In genomic region chr10:121338206-121338991, GRCh38 we compare ENCODE assay signal across 14 cellular contexts.
"Had no signal": no experiment of that assay in that cellular context is flagged by ENCODE, and none has a peak within 500 bp of the region (broad histone marks: within the 10 kb centered on the region; RNA-seq: fewer than 3 reads in every experiment).

No MANE protein-coding gene starts in this region.

- H3K27ac Mint-ChIP-seq: activated CD8-positive, alpha-beta T cell treated with anti-CD3 and anti-CD28 coated beads, Interleukin-2, amount 10 ng/mL, durations not matched to agents 7 days and 5 days; activated naive CD8-positive, alpha-beta T cell treated with anti-CD3 and anti-CD28 coated beads, Interleukin-2, amount 50 U/mL, for 24 hours; naive B cell had no signal

- H3K4me1 ChIP-seq: ascending aorta, colonic mucosa had no signal

- H3K27me3 Mint-ChIP-seq: naive B cell had no signal

- H3K27me3 ChIP-seq: ascending aorta, colonic mucosa had no signal

- H3K4me1 Mint-ChIP-seq: activated naive CD8-positive, alpha-beta T cell treated with anti-CD3 and anti-CD28 coated beads, Interleukin-2, amount 50 U/mL, for 24 hours; naive B cell had no signal

- DNase-seq: activated CD4-positive, alpha-beta T cell treated with anti-CD3 and anti-CD28 coated beads for 4 hours; activated CD8-positive, alpha-beta memory T cell treated with anti-CD3 and anti-CD28 coated beads, Interleukin-2, amount 50 U/mL, for 48 hours; activated CD8-positive, alpha-beta T cell treated with anti-CD3 and anti-CD28 coated beads, Interleukin-2, amount 10 ng/mL, durations not matched to agents 7 days and 5 days; activated naive CD4-positive, alpha-beta T cell treated with Interleukin-2 at 50 U/mL for 16 hours; activated naive CD8-positive, alpha-beta T cell treated with anti-CD3 and anti-CD28 coated beads, Interleukin-2, amount 50 U/mL, for 24 hours; colonic mucosa; heart right ventricle; kidney glomerular epithelial cell; naive B cell; stimulated activated CD4-positive, alpha-beta T cell treated with anti-CD3 and anti-CD28 coated beads, Interleukin-2, amount 100 ng/mL, for 48 hours; stimulated activated naive CD4-positive, alpha-beta T cell treated with Interleukin-2 at 50 U/mL for 16 hours; trophoblast cell had no signal

- ATAC-seq: activated CD8-positive, alpha-beta T cell treated with anti-CD3 and anti-CD28 coated beads, Interleukin-2, amount 10 ng/mL, durations not matched to agents 7 days and 5 days; activated naive CD8-positive, alpha-beta T cell treated with anti-CD3 and anti-CD28 coated beads, Interleukin-2, amount 50 U/mL, for 24 hours had no signal

- H3K4me3 ChIP-seq: ascending aorta, colonic mucosa, heart right ventricle, lung had no signal

- H3K9me3 ChIP-seq: ascending aorta, colonic mucosa, heart right ventricle had no signal

- H3K27ac ChIP-seq: ascending aorta, colonic mucosa, heart right ventricle had no signal

- H3K36me3 ChIP-seq: ascending aorta, colonic mucosa, heart right ventricle had no signal

- H3K4me3 Mint-ChIP-seq: activated CD8-positive, alpha-beta T cell treated with anti-CD3 and anti-CD28 coated beads, Interleukin-2, amount 10 ng/mL, durations not matched to agents 7 days and 5 days; activated naive CD8-positive, alpha-beta T cell treated with anti-CD3 and anti-CD28 coated beads, Interleukin-2, amount 50 U/mL, for 24 hours; naive B cell had no signal
